ENCODE assay signal across 8 cellular contexts in the genomic region with DNA sequence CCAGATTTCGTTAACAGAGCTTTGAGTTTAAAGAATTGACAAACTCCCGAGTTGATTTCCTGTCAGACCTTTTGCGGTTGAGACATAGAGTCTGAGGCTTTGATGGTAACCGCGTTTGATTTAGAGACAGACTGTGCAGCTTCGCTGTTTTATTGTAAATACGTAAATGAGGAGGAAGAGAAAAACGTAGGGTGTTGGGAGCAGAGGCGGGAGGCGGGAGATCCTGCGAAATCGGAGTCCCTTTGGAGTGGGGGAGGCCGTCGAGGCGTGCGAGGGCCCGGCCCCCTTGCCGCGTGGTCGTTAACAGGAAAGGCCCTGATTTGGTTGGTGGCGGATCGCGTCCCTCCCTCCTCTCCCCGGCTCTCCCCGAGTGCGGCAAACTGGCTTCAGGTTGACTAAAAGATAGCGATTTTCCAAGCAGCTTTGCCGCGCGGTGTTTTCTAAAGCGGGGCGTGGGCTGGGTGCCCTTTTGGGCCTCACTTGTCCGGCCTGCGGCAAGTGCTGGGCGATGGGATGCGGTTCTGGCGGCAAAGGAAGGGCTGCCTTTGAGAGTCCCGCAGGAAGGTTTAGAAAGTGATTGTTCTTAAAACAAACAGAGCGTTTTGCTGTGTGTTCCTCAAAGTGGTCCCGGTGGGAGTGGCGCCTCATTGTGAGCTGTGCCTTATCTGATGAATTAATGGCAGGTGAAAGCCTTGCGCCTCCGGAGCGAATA. TPM values are rescaled to one million over a fixed set of nuclear protein-coding genes. Genes with fewer than 3 reads are reported as not detected.
DNase-seq lines count a peak whose midpoint lies in the region; ATAC-seq and TF ChIP-seq lines count a peak whose summit lies in the region.

No MANE protein-coding gene starts in this region.

- ATAC-seq in heart left ventricle (peak in 3 of 4 donors; percentile 8 to 30 (median 24)), GM21786 (IDR thresholded peaks at IDR 0.05; ENCODE audit: unreplicated experiment) (no peak)

- H3K4me3 Mint-ChIP-seq in activated naive CD4-positive, alpha-beta T cell treated with anti-CD3 and anti-CD28 coated beads, Interleukin-2, amount 10 ng/mL, durations not matched to agents 7 days and 5 days, result peak overlapping the region; percentile 94

- H3K4me1 ChIP-seq in PC-9 (replicated peaks; ENCODE audit: insufficient read depth), result peaks cover 15% of the 10 kb centered on the region
- peaks cover 0 to 11% (median 2%) of the 10 kb centered on the region in 12 donors for H3K4me1 ChIP-seq in heart left ventricle

- H3K9me2 ChIP-seq in PC-9 (ENCODE audit: insufficient read depth), result no peaks in the 10 kb centered on the region

- no peaks in the 10 kb centered on the region; the same call in 1 of the 2 replicates for H4K20me1 ChIP-seq in PC-9 (ENCODE audit: insufficient read depth)

- intact Hi-C loops in PC-9 (cut with micrococcal nuclease; ENCODE audit: unreplicated experiment) (loop anchor here (1.0 to 5.0 kb wide), 2 partner anchors 36 to 1604 kb away; partner anchors contain the start of gene PDHA1), heart left ventricle (cut with DNase I) (no loop called here), posterior cingulate gyrus (cut with DNase I) (no loop called here)

- H3K4me3 ChIP-seq in H7 (ENCODE audit: insufficient read depth, low read depth, low read length) (peak overlapping the region; percentile 56), PC-9 (peak overlapping the region; percentile 94), heart left ventricle (peak overlapping the region; percentile 44 to 82 (median 67))

- peak overlapping the region; percentile 74 for H3K4me2 ChIP-seq in PC-9

- H2AFZ ChIP-seq in PC-9, result peak overlapping the region; percentile 87

- no peak for TF ChIP-seq POLR2A in heart left ventricle (IDR thresholded peaks at IDR 0.05)

- H3K27ac ChIP-seq in PC-9 (peak overlapping the region; percentile 85), heart left ventricle (peak overlapping the region; percentile 29 to 93 (median 88))

- peaks cover 29% of the 10 kb centered on the region for H3K4me1 Mint-ChIP-seq in activated naive CD4-positive, alpha-beta T cell treated with anti-CD3 and anti-CD28 coated beads, Interleukin-2, amount 10 ng/mL, durations not matched to agents 7 days and 5 days

- H3K79me2 ChIP-seq in PC-9 (ENCODE audit: low read depth), result peaks cover 46% of the 10 kb centered on the region

- POLR2A ChIA-PET in PC-9 (lab: Charles Lee; ENCODE audit: unreplicated experiment), result interaction anchor here (0.6 to 0.7 kb wide), 3 partner anchors 16 to 1022 kb away, joined by 3 to 8 read pairs (median 8); no protein-coding TSS in a partner anchor

- H3K27me3 ChIP-seq in H7 (ENCODE audit: control insufficient read depth, insufficient read depth, low read length) (peaks cover 21% of the 10 kb centered on the region), PC-9 (ENCODE audit: insufficient read depth, low read depth) (no peaks in the 10 kb centered on the region), heart left ventricle (peaks cover 0 to 14% (median 0%) of the 10 kb centered on the region in 9 donors)

- peaks cover 41% of the 10 kb centered on the region for H3K27me3 Mint-ChIP-seq in activated naive CD4-positive, alpha-beta T cell treated with anti-CD3 and anti-CD28 coated beads, Interleukin-2, amount 10 ng/mL, durations not matched to agents 7 days and 5 days

- H3K9me3 ChIP-seq in PC-9 (ENCODE audit: insufficient read depth, low read depth) (no peaks in the 10 kb centered on the region), heart left ventricle (no peaks in the 10 kb centered on the region)

- peak overlapping the region; percentile 92 for H3K27ac Mint-ChIP-seq in activated naive CD4-positive, alpha-beta T cell treated with anti-CD3 and anti-CD28 coated beads, Interleukin-2, amount 10 ng/mL, durations not matched to agents 7 days and 5 days

- no TSS peak for BruUV-seq in PC-9 (replicated peaks; lab: Mats Ljungman, UMichigan)

- 2 to 44% (median 22%) methylated on average over 42 to 44 of the region's 44 CpGs for WGBS in heart left ventricle, 4 donors

- CTCF ChIA-PET in PC-9 (lab: Charles Lee), result no interaction called here
- CTCF ChIA-PET in activated naive CD4-positive, alpha-beta T cell treated with anti-CD3 and anti-CD28 coated beads, Interleukin-2, amount 10 ng/mL, durations not matched to agents 7 days and 5 days (lab: Charles Lee), result no interaction called here

- H3F3A ChIP-seq in PC-9 (ENCODE audit: insufficient read depth, low read depth), result peaks cover 12% of the 10 kb centered on the region; the same call in 1 of the 2 replicates

- H3K36me3 Mint-ChIP-seq in activated naive CD4-positive, alpha-beta T cell treated with anti-CD3 and anti-CD28 coated beads, Interleukin-2, amount 10 ng/mL, durations not matched to agents 7 days and 5 days, result no peaks in the 10 kb centered on the region

- TF ChIP-seq CTCF in PC-9 (conservative IDR thresholded peaks at IDR 0.05), result no peak
- no peak for TF ChIP-seq CTCF in heart left ventricle (IDR thresholded peaks at IDR 0.05)

- DNase-seq in H7 (peak; percentile 48), PC-9 (peak; percentile 43 to 59), heart left ventricle (peak in 4 of 5 donors; percentile 24 to 58 (median 44)), posterior cingulate gyrus (peak in 6 of 10 donors; percentile 13 to 83 (median 48)), HuH-7 (ENCODE audit: low spot score) (no peak), GM19240 (ENCODE audit: insufficient read length, low spot score) (no peak)
- DNase-seq in activated naive CD4-positive, alpha-beta T cell treated with anti-CD3 and anti-CD28 coated beads, Interleukin-2, amount 10 ng/mL, durations not matched to agents 7 days and 5 days, result peak; percentile 59

- H3K9me3 Mint-ChIP-seq in activated naive CD4-positive, alpha-beta T cell treated with anti-CD3 and anti-CD28 coated beads, Interleukin-2, amount 10 ng/mL, durations not matched to agents 7 days and 5 days, result no peaks in the 10 kb centered on the region

- H3K36me3 ChIP-seq in H7 (replicated peaks; ENCODE audit: control insufficient read depth, insufficient read depth, low read length) (no peaks in the 10 kb centered on the region), PC-9 (ENCODE audit: low read depth) (no peaks in the 10 kb centered on the region), heart left ventricle (no peaks in the 10 kb centered on the region)

RNA-seq across cellular contexts. Expression of gene SCML1, which starts 0.9 kb away (rescaled TPM):
- 1.9 and 2.3 TPM in 2 replicates for total RNA-seq in H7 (2014; rRNA removed; shearing (Covaris generic))
- total RNA-seq in PC-9 (2021) (6.6 and 9.3 TPM in 2 replicates), heart left ventricle (1 to 10 TPM; 4.1 to 8.2 (median 7.1) TPM)
- 1 to 10 TPM; 9.2 to 9.9 TPM for polyA plus RNA-seq in heart left ventricle

Comparison
In these comparisons a context has a peak if more than half of its experiments do, and no peak if none do; other contexts are left out.
1. DNase-seq: peak in H7 (single experiment), PC-9 (2 of 2), activated naive CD4-positive, alpha-beta T cell treated with anti-CD3 and anti-CD28 coated beads, Interleukin-2, amount 10 ng/mL, durations not matched to agents 7 days and 5 days (single experiment), heart left ventricle (4 of 5) and posterior cingulate gyrus (6 of 10); none in HuH-7 (single experiment) and GM19240 (single experiment).
2. Peak in every context shown above with its lines, with median percentiles within 50 percentile points of each other: H3K4me3 ChIP-seq.